ENCODE assay signal across 18 cellular contexts in genomic region chr12:130350715-130351114, GRCh38. TPM values are rescaled to one million over a fixed set of nuclear protein-coding genes. Genes with fewer than 3 reads are reported as not detected.
A peak's percentile ranks its signal among the peaks of the same experiment; 100 is the strongest.
DNase-seq lines count a peak whose midpoint lies in the region; ATAC-seq and TF ChIP-seq lines count a peak whose summit lies in the region.
"Had no signal": no experiment of that assay in that cellular context is flagged by ENCODE, and none has a peak within 500 bp of the region (broad histone marks: within the 10 kb centered on the region; RNA-seq: fewer than 3 reads in every experiment).

No MANE protein-coding gene starts in this region.

- H3K4me1 ChIP-seq in mammary epithelial cell (ENCODE audit: insufficient read depth, low read length) (no peaks in the 10 kb centered on the region), RWPE2 (ENCODE audit: insufficient read depth, poor library complexity, severe bottlenecking) (peaks cover 16% of the 10 kb centered on the region), hepatocyte (ENCODE audit: insufficient read depth) (no peaks in the 10 kb centered on the region), smooth muscle cell (ENCODE audit: low read depth) (no peaks in the 10 kb centered on the region), transverse colon (no peaks in the 10 kb centered on the region), tibial artery (no peaks in the 10 kb centered on the region)
- H3K4me1 ChIP-seq: A549 had no signal

- in situ Hi-C loops in mammary epithelial cell (cut with MboI; ENCODE audit: low sequenced_read_pairs in 2 of 2): no loop called here
- in situ Hi-C loops in transverse colon (cut with MboI; ENCODE audit: low pct_ligation_motif_present in 1 of 4, low pct_unique_long_range_greater_than_20kb in 1 of 4, low sequenced_read_pairs in 3 of 4): no loop called here

- H3K9me3 Mint-ChIP-seq in MCF 10A (ENCODE audit: unreplicated experiment): no peaks in the 10 kb centered on the region
- H3K9me3 Mint-ChIP-seq: CD4-positive, alpha-beta T cell had no signal

- no peaks in the 10 kb centered on the region for H3K36me3 Mint-ChIP-seq in MCF 10A (ENCODE audit: insufficient read depth, unreplicated experiment)

- H3K36me3 ChIP-seq in mammary epithelial cell (ENCODE audit: insufficient read depth, low read length): no peaks in the 10 kb centered on the region
- no peaks in the 10 kb centered on the region for H3K36me3 ChIP-seq in RWPE2 (ENCODE audit: low read depth)
- H3K36me3 ChIP-seq in hepatocyte (replicated peaks; ENCODE audit: insufficient read depth, low read depth): no peaks in the 10 kb centered on the region
- no peaks in the 10 kb centered on the region for H3K36me3 ChIP-seq in smooth muscle cell (ENCODE audit: low read depth)
- H3K36me3 ChIP-seq in transverse colon: no peaks in the 10 kb centered on the region
- H3K36me3 ChIP-seq in tibial artery: no peaks in the 10 kb centered on the region

- H3K27me3 ChIP-seq in mammary epithelial cell (ENCODE audit: insufficient read depth, low read length): no peaks in the 10 kb centered on the region
- H3K27me3 ChIP-seq in RWPE2 (ENCODE audit: insufficient read depth, poor library complexity, severe bottlenecking): no peaks in the 10 kb centered on the region
- peaks cover 15% of the 10 kb centered on the region for H3K27me3 ChIP-seq in hepatocyte
- H3K27me3 ChIP-seq in smooth muscle cell (ENCODE audit: low read depth): peaks cover under 1% of the 10 kb centered on the region
- peaks cover 20% of the 10 kb centered on the region for H3K27me3 ChIP-seq in transverse colon
- H3K27me3 ChIP-seq in tibial artery: peaks cover 0 to 3% of the 10 kb centered on the region in 2 donors

- POLR2A ChIA-PET in MCF 10A (lab: Yijun Ruan, JAX): no interaction called here

- dilution Hi-C loops in mammary epithelial cell (cut with HindIII; ENCODE audit: low sequenced_read_pairs): no loop called here

- H3K79me2 ChIP-seq in mammary epithelial cell (ENCODE audit: insufficient read depth, low read length): no peaks in the 10 kb centered on the region
- H3K79me2 ChIP-seq in hepatocyte: no peaks in the 10 kb centered on the region
- H3K79me2 ChIP-seq in smooth muscle cell (ENCODE audit: low read depth): no peaks in the 10 kb centered on the region

- H3K9ac ChIP-seq in mammary epithelial cell (ENCODE audit: insufficient read depth, low read length) (no peak overlapping the region), smooth muscle cell (ENCODE audit: low read depth) (no peak overlapping the region)
- H3K9ac ChIP-seq: GM23248 had no signal

- no peak overlapping the region for H2AFZ ChIP-seq in mammary epithelial cell (ENCODE audit: low read depth, low read length)
- H2AFZ ChIP-seq in hepatocyte: no peak overlapping the region
- H2AFZ ChIP-seq in smooth muscle cell (ENCODE audit: low read depth): no peak overlapping the region
- H2AFZ ChIP-seq: GM23248 had no signal

- H3K9me3 ChIP-seq in mammary epithelial cell (replicated peaks; ENCODE audit: insufficient read depth, low read length): peaks cover 7% of the 10 kb centered on the region
- H3K9me3 ChIP-seq in RWPE2 (ENCODE audit: severe bottlenecking): no peaks in the 10 kb centered on the region
- H3K9me3 ChIP-seq in hepatocyte (ENCODE audit: low read depth): no peaks in the 10 kb centered on the region
- no peaks in the 10 kb centered on the region for H3K9me3 ChIP-seq in smooth muscle cell (replicated peaks; ENCODE audit: low read depth)
- H3K9me3 ChIP-seq in transverse colon: no peaks in the 10 kb centered on the region
- no peaks in the 10 kb centered on the region for H3K9me3 ChIP-seq in tibial artery
- H3K9me3 ChIP-seq: A549 had no signal

- TF ChIP-seq POLR2A in transverse colon (IDR thresholded peaks at IDR 0.05): no peak

- TF ChIP-seq EP300 in transverse colon (IDR thresholded peaks at IDR 0.05; ENCODE audit: low read depth): no peak

- DNase-seq in MCF 10A (ENCODE audit: unreplicated experiment): no peak
- no peak for DNase-seq in mammary epithelial cell
- no peak for DNase-seq in RWPE2 (ENCODE audit: low spot score)
- no peak for DNase-seq in hepatocyte (ENCODE audit: low spot score)
- DNase-seq in smooth muscle cell (lab: John Stamatoyannopoulos, UW; ENCODE audit: unreplicated experiment): no peak
- no peak for DNase-seq in transverse colon
- DNase-seq in DMS 273 (lab: John Stamatoyannopoulos, UW; ENCODE audit: unreplicated experiment): no peak
- DNase-seq in tibial artery: no peak
- DNase-seq: AML-193; CD4-positive, alpha-beta T cell; DMS 273 treated with DMSO at 0.1 percent for 48 hours; GM23248; HCEC 1CT had no signal

- WGBS in mammary epithelial cell (ENCODE audit: low coverage, missing lambda C conversion rate): 29% methylated on average over 2 of the region's 2 CpGs
- 57% methylated on average over 2 of the region's 2 CpGs for WGBS in hepatocyte (ENCODE audit: low lambda C conversion rate, missing lambda C conversion rate)
- 62% methylated on average over 2 of the region's 2 CpGs for WGBS in smooth muscle cell (ENCODE audit: low lambda C conversion rate)
- WGBS in transverse colon (ENCODE audit: low coverage in 1 of 2), 2 donors: 62 to 68% methylated on average over 2 of the region's 2 CpGs

- H3K4me3 ChIP-seq in mammary epithelial cell (replicated peaks in 1 of 3; ENCODE audit: insufficient read depth in 1 of 3, low read depth in 2 of 3, low read length in 3 of 3) (no peak overlapping the region), RWPE2 (ENCODE audit: severe bottlenecking) (no peak overlapping the region), hepatocyte (no peak overlapping the region), smooth muscle cell (no peak overlapping the region), transverse colon (no peak overlapping the region), tibial artery (no peak overlapping the region)
- H3K4me3 ChIP-seq: A549, GM23248 had no signal

- TF ChIP-seq CTCF in MCF 10A (IDR thresholded peaks at IDR 0.05; ENCODE audit: unreplicated experiment): no peak
- no peak for TF ChIP-seq CTCF in mammary epithelial cell (conservative IDR thresholded peaks at IDR 0.05 in 1 of 2, IDR thresholded peaks at IDR 0.05 in 1 of 2; ENCODE audit: extremely low read depth in 1 of 2, insufficient read depth in 1 of 2, low read depth in 1 of 2, low read length in 2 of 2)
- TF ChIP-seq CTCF in RWPE2 (IDR thresholded peaks at IDR 0.05; ENCODE audit: poor library complexity, severe bottlenecking): no peak
- no peak for TF ChIP-seq CTCF in hepatocyte (IDR thresholded peaks at IDR 0.05; ENCODE audit: poor library complexity)
- no peak for TF ChIP-seq CTCF in smooth muscle cell (IDR thresholded peaks at IDR 0.05; ENCODE audit: borderline replicate concordance, insufficient read depth, poor library complexity, severe bottlenecking)
- no peak for TF ChIP-seq CTCF in transverse colon (IDR thresholded peaks at IDR 0.05)
- TF ChIP-seq CTCF in tibial artery (IDR thresholded peaks at IDR 0.05): no peak

- H3K9me2 ChIP-seq in hepatocyte (replicated peaks; ENCODE audit: insufficient read depth): no peaks in the 10 kb centered on the region

- H3K4me1 Mint-ChIP-seq in MCF 10A (ENCODE audit: insufficient read depth, unreplicated experiment): peaks cover 23% of the 10 kb centered on the region

- no peaks in the 10 kb centered on the region for H3K27me3 Mint-ChIP-seq in MCF 10A (ENCODE audit: insufficient read depth, unreplicated experiment)

- ATAC-seq in RWPE2 (ENCODE audit: low read depth): no peak
- ATAC-seq: A549 had no signal

- no peaks in the 10 kb centered on the region for H3F3A ChIP-seq in smooth muscle cell (ENCODE audit: low read depth)

- H4K20me1 ChIP-seq in mammary epithelial cell (ENCODE audit: insufficient read depth, low read length) (no peaks in the 10 kb centered on the region), hepatocyte (ENCODE audit: insufficient read depth, poor library complexity, severe bottlenecking) (no peaks in the 10 kb centered on the region), smooth muscle cell (ENCODE audit: low read depth) (no peaks in the 10 kb centered on the region)

- H3K27ac ChIP-seq in mammary epithelial cell (ENCODE audit: insufficient read depth, low read depth, low read length) (no peak overlapping the region), RWPE2 (ENCODE audit: poor library complexity, severe bottlenecking) (peak overlapping the region; percentile 75), hepatocyte (peak overlapping the region; percentile 33), smooth muscle cell (ENCODE audit: low read depth) (peak overlapping the region; percentile 45), transverse colon (no peak overlapping the region), tibial artery (no peak overlapping the region)
- H3K27ac ChIP-seq: 22Rv1, A549, C4-2B, GM23248 had no signal

- H3K27ac Mint-ChIP-seq in MCF 10A (ENCODE audit: low read depth, unreplicated experiment): peak overlapping the region; percentile 74
- H3K27ac Mint-ChIP-seq: CD4-positive, alpha-beta T cell had no signal

- BruUV-seq in MCF 10A (replicated peaks; lab: Mats Ljungman, UMichigan) (no TSS peak), mammary epithelial cell (replicated peaks; lab: Mats Ljungman, UMichigan) (no TSS peak)

- H3K4me3 Mint-ChIP-seq in MCF 10A (ENCODE audit: unreplicated experiment): no peak overlapping the region
- H3K4me3 Mint-ChIP-seq: CD4-positive, alpha-beta T cell had no signal

- H3K4me2 ChIP-seq in mammary epithelial cell (ENCODE audit: insufficient read depth, low read depth, low read length) (no peak overlapping the region), hepatocyte (no peak overlapping the region), smooth muscle cell (no peak overlapping the region)
- H3K4me2 ChIP-seq: A549 had no signal

- intact Hi-C loops in MCF 10A (cut with micrococcal nuclease) (no loop called here), mammary epithelial cell (cut with micrococcal nuclease) (no loop called here), transverse colon (cut with DNase I; ENCODE audit: low total_unique reads) (no loop called here), tibial artery (cut with DNase I; ENCODE audit: low total_unique reads) (no loop called here)

- CTCF ChIA-PET in MCF 10A (lab: Yijun Ruan, JAX): interaction anchor here (0.5 to 1.8 kb wide), 11 partner anchors 11 to 469 kb away, joined by 3 to 6 read pairs (median 4); no protein-coding TSS in a partner anchor
- CTCF ChIA-PET in mammary epithelial cell (lab: Charles Lee; ENCODE audit: low non-redundant PET): no interaction called here

RNA-seq across cellular contexts. Expression of gene PIWIL1, which starts 13.0 kb away (rescaled TPM):
- total RNA-seq in MCF 10A (2022) (not detected in 2 replicates), mammary epithelial cell (not detected), hepatocyte (not detected in 2 replicates), smooth muscle cell (not detected in 2 replicates), transverse colon (under 1 TPM in 1 of 4 donors, not detected in 3; 0.55 TPM)
- polyA plus RNA-seq in mammary epithelial cell (not detected), hepatocyte (not detected in 2 replicates), smooth muscle cell (not detected in 2 replicates)
- not detected for polyA minus RNA-seq in mammary epithelial cell
- total RNA-seq: CD4-positive, alpha-beta T cell; GM23248; HT-29 had no signal
- polyA plus RNA-seq: A549, BJ, GM23248 had no signal

Comparison
In these comparisons a context has a peak if more than half of its experiments do, and no peak if none do; other contexts are left out.
1. H3K27ac ChIP-seq: peak in RWPE2 (single experiment), hepatocyte (single experiment) and smooth muscle cell (single experiment); none in mammary epithelial cell (single experiment), transverse colon (0 of 4) and tibial artery (0 of 2).